In genomic region chr12:58481811-58482210, GRCh38 we compare ENCODE assay signal across 28 cellular contexts.
"Had no signal": no experiment of that assay in that cellular context is flagged by ENCODE, and none has a peak within 500 bp of the region (broad histone marks: within the 10 kb centered on the region; RNA-seq: fewer than 3 reads in every experiment).

No MANE protein-coding gene starts in this region.

- ATAC-seq: activated CD4-positive, alpha-beta T cell treated with anti-CD3 and anti-CD28 coated beads for 36 hours; activated naive CD4-positive, alpha-beta T cell treated with anti-CD3 and anti-CD28 coated beads, Interleukin-2, amount 50 U/mL, for 72 hours; activated T-cell treated with anti-CD3 and anti-CD28 coated beads, Interleukin-2, amount 50 U/mL, for 72 hours; heart right ventricle; left cardiac atrium; left ventricle myocardium superior; mucosa of descending colon; natural killer cell treated with Interleukin-12 subunit alpha and Interleukin-12 subunit beta and Interleukin-15 and Interleukin-18, amount 100 ng/mL, for 72 hours; sciatic nerve; stimulated activated effector memory CD8-positive, alpha-beta T cell treated with anti-CD3 and anti-CD28 coated beads, Interleukin-12 subunit alpha, Interleukin-12 subunit beta, amount 100 ng/mL, for 72 hours; upper lobe of right lung had no signal

- FAIRE-seq: keratinocyte, TTC549 had no signal

- H3K27ac ChIP-seq: breast epithelium, esophagus muscularis mucosa, heart right ventricle, neutrophil, ovary, thoracic aorta, upper lobe of right lung had no signal

- H3K27me3 ChIP-seq: breast epithelium, esophagus muscularis mucosa, neutrophil, ovary, upper lobe of right lung had no signal

- H3K36me3 ChIP-seq: breast epithelium, esophagus muscularis mucosa, heart right ventricle, neutrophil, ovary, thoracic aorta, upper lobe of right lung had no signal

- DNase-seq: activated CD4-positive, alpha-beta T cell treated with anti-CD3 and anti-CD28 coated beads for 36 hours; activated CD4-positive, CD25-positive, alpha-beta regulatory T cell; activated naive CD4-positive, alpha-beta T cell; activated T-cell treated with anti-CD3 and anti-CD28 coated beads for 4 hours; activated T-cell treated with anti-CD3 and anti-CD28 coated beads, Interleukin-2, amount 50 U/mL, for 72 hours; central memory CD4-positive, alpha-beta T cell; endodermal cell; foreskin melanocyte; heart right ventricle; left cardiac atrium; left ventricle myocardium superior; mucosa of descending colon; ovary; stimulated activated CD4-positive, alpha-beta T cell treated with anti-CD3 and anti-CD28 coated beads, Interleukin-12 subunit alpha, Interleukin-12 subunit beta, amount 100 ng/mL, for 4 hours; stimulated activated CD4-positive, alpha-beta T cell treated with anti-CD3 and anti-CD28 coated beads, Interleukin-4, amount 100 ng/mL, for 24 hours; T-helper 9 cell; upper lobe of right lung had no signal

- H3K9me3 ChIP-seq: breast epithelium, esophagus muscularis mucosa, heart right ventricle, mucosa of descending colon, neutrophil, ovary, thoracic aorta, upper lobe of right lung had no signal

- H3K4me1 ChIP-seq: breast epithelium, heart right ventricle, upper lobe of right lung had no signal

- H3K4me3 ChIP-seq: breast epithelium, esophagus muscularis mucosa, heart right ventricle, mucosa of descending colon, ovary, skin epidermis, thoracic aorta, upper lobe of right lung had no signal
